Comparison of ENCODE assay signal across 16 cellular contexts in genomic region chr7:121342631-121343030, GRCh38. TPM values are rescaled to one million over a fixed set of nuclear protein-coding genes. Genes with fewer than 3 reads are reported as not detected.
DNase-seq lines count a peak whose midpoint lies in the region; ATAC-seq and TF ChIP-seq lines count a peak whose summit lies in the region.
"Had no signal": no experiment of that assay in that cellular context is flagged by ENCODE, and none has a peak within 500 bp of the region (broad histone marks: within the 10 kb centered on the region; RNA-seq: fewer than 3 reads in every experiment).

No MANE protein-coding gene starts in this region.

- BruUV-seq in IMR-90 (replicated peaks; lab: Mats Ljungman, UMichigan) = no TSS peak

- H3K36me3 Mint-ChIP-seq in stimulated activated effector memory CD8-positive, alpha-beta T cell treated with anti-CD3 and anti-CD28 coated beads, Interleukin-12 subunit alpha, Interleukin-12 subunit beta, amount 100 ng/mL, for 72 hours = peaks cover 57% of the 10 kb centered on the region
- peaks cover 25% of the 10 kb centered on the region for H3K36me3 Mint-ChIP-seq in activated T-cell treated with anti-CD3 and anti-CD28 coated beads, Interleukin-2, amount 50 U/mL, for 4 hours (ENCODE audit: insufficient read depth)

- no peak overlapping the region for H2AFZ ChIP-seq in IMR-90 (replicated peaks; ENCODE audit: low read length, poor library complexity)

- in situ Hi-C loops in IMR-90 (cut with MboI; ENCODE audit: low sequenced_read_pairs) = loop anchor here (25.0 kb wide), 2 partner anchors 205 to 355 kb away; partner anchors contain the start of gene CPED1

- peak overlapping the region in 1 of 2 experiments; percentile 74; a peak in 3 of 4 replicates for H4K8ac ChIP-seq in IMR-90 (ENCODE audit: low read depth in 2 of 2, low read length in 2 of 2)

- no peak for TF ChIP-seq CTCF in IMR-90 (conservative IDR thresholded peaks at IDR 0.05; ENCODE audit: low read depth, low read length)

- peak overlapping the region; percentile 26; the same call in 1 of the 2 replicates for H4K5ac ChIP-seq in IMR-90 (ENCODE audit: low read depth, low read length)

- peak overlapping the region; percentile 38; the same call in 1 of the 2 replicates for H3K18ac ChIP-seq in IMR-90 (ENCODE audit: low read depth, low read length)

- peak overlapping the region in 1 of 11 experiments; percentile 2; a peak in 1 of 22 replicates for H3K9ac ChIP-seq in BLaER1 treated with 17β-estradiol and CSF1 and Interleukin-3, amounts not matched to agents 10 nM and 100 nM
- H3K9ac ChIP-seq in IMR-90 (ENCODE audit: low read depth, low read length) = no peak overlapping the region

- no peaks in the 10 kb centered on the region for H3K9me3 ChIP-seq in BLaER1 treated with 17β-estradiol and CSF1 and Interleukin-3, amounts not matched to agents 10 nM and 100 nM (replicated peaks in 1 of 11)
- H3K9me3 ChIP-seq in IMR-90 (ENCODE audit: control insufficient read depth, insufficient read depth, low read length) = no peaks in the 10 kb centered on the region
- H3K9me3 ChIP-seq: BE2C, Caco-2 had no signal

- H2AK9ac ChIP-seq in IMR-90 (replicated peaks; ENCODE audit: low read depth, low read length, poor library complexity) = no peak overlapping the region

- POLR2A ChIA-PET in IMR-90 (lab: Charles Lee; ENCODE audit: unreplicated experiment) = no interaction called here

- peaks cover 16 to 59% (median 47%) of the 10 kb centered on the region in 10 experiments; a peak in 19 of 20 replicates for H3K4me1 ChIP-seq in BLaER1 treated with 17β-estradiol and CSF1 and Interleukin-3, amounts not matched to agents 10 nM and 100 nM
- peaks cover 8% of the 10 kb centered on the region for H3K4me1 ChIP-seq in IMR-90 (ENCODE audit: control insufficient read depth, insufficient read depth, low read length)
- H3K4me1 ChIP-seq: BE2C, Caco-2 had no signal

- H3K9me1 ChIP-seq in IMR-90 (ENCODE audit: insufficient read depth, low read length) = peaks cover 18% of the 10 kb centered on the region

- TF ChIP-seq RAD21 in IMR-90 (IDR thresholded peaks at IDR 0.05; ENCODE audit: low read length) = no peak

- dilution Hi-C loops in IMR-90 (cut with HindIII; ENCODE audit: low sequenced_read_pairs, unreplicated experiment) = no loop called here

- H2BK20ac ChIP-seq in IMR-90 (ENCODE audit: low read depth, low read length) = peak overlapping the region; percentile 51

- peaks cover 6% of the 10 kb centered on the region for H3K4me1 Mint-ChIP-seq in stimulated activated effector memory CD8-positive, alpha-beta T cell treated with anti-CD3 and anti-CD28 coated beads, Interleukin-12 subunit alpha, Interleukin-12 subunit beta, amount 100 ng/mL, for 72 hours
- no peaks in the 10 kb centered on the region for H3K4me1 Mint-ChIP-seq in activated T-cell treated with anti-CD3 and anti-CD28 coated beads, Interleukin-2, amount 50 U/mL, for 4 hours (ENCODE audit: low read depth)
- H3K4me1 Mint-ChIP-seq: CD8-positive, alpha-beta memory T cell; H9 had no signal

- peak overlapping the region; percentile 44 for H2BK5ac ChIP-seq in IMR-90 (ENCODE audit: low read depth, low read length, poor library complexity, severe bottlenecking)

- H4K20me1 ChIP-seq in BLaER1 treated with 17β-estradiol and CSF1 and Interleukin-3, amounts not matched to agents 10 nM and 100 nM = peaks cover 0 to 16% (median 0%) of the 10 kb centered on the region in 11 experiments; a peak in 3 of 22 replicates
- no peaks in the 10 kb centered on the region for H4K20me1 ChIP-seq in IMR-90 (ENCODE audit: insufficient read depth, low read length)

- peak overlapping the region; percentile 36; the same call in 1 of the 2 replicates for H4K91ac ChIP-seq in IMR-90 (ENCODE audit: insufficient read depth, low read depth, low read length)

- H3K27ac ChIP-seq in BLaER1 treated with 17β-estradiol and CSF1 and Interleukin-3, amounts not matched to agents 10 nM and 100 nM = peak overlapping the region in 7 of 11 experiments; percentile 1 to 51 (median 37); a peak in 9 of 22 replicates
- peak overlapping the region; percentile 55; the same call in 1 of the 2 replicates for H3K27ac ChIP-seq in IMR-90 (ENCODE audit: insufficient read depth, low read length)

- peak overlapping the region; percentile 3; the same call in 1 of the 2 replicates for H2AK5ac ChIP-seq in IMR-90 (ENCODE audit: low read depth, low read length)

- H3K27me3 ChIP-seq in BLaER1 treated with 17β-estradiol and CSF1 and Interleukin-3, amounts not matched to agents 10 nM and 100 nM = peaks cover 9 to 21% (median 17%) of the 10 kb centered on the region in 11 experiments; a peak in 18 of 22 replicates
- no peaks in the 10 kb centered on the region for H3K27me3 ChIP-seq in IMR-90 (ENCODE audit: control insufficient read depth, insufficient read depth, low read length)

- H3K23ac ChIP-seq in IMR-90 (ENCODE audit: low read depth, low read length) = no peak overlapping the region

- no peak for ATAC-seq in IMR-90 (ENCODE audit: low read depth)
- peak; percentile 80 for ATAC-seq in left lobe of liver
- ATAC-seq in stimulated activated effector memory CD8-positive, alpha-beta T cell treated with anti-CD3 and anti-CD28 coated beads, Interleukin-12 subunit alpha, Interleukin-12 subunit beta, amount 100 ng/mL, for 72 hours = no peak
- no peak for ATAC-seq in activated T-cell treated with anti-CD3 and anti-CD28 coated beads, Interleukin-2, amount 50 U/mL, for 4 hours
- no peak for ATAC-seq in stimulated activated naive CD8-positive, alpha-beta T cell treated with anti-CD3 and anti-CD28 coated beads, Interleukin-15, Interleukin-2, amounts not matched to agents 100 U/mL and 50 U/mL, for 24 hours

- no peak overlapping the region for H3K4me3 ChIP-seq in BLaER1 treated with 17β-estradiol and CSF1 and Interleukin-3, amounts not matched to agents 10 nM and 100 nM
- H3K4me3 ChIP-seq in IMR-90 (ENCODE audit: insufficient read depth, low read depth, low read length) = no peak overlapping the region

- no peak overlapping the region for H3K4me3 Mint-ChIP-seq in stimulated activated effector memory CD8-positive, alpha-beta T cell treated with anti-CD3 and anti-CD28 coated beads, Interleukin-12 subunit alpha, Interleukin-12 subunit beta, amount 100 ng/mL, for 72 hours
- H3K4me3 Mint-ChIP-seq in activated T-cell treated with anti-CD3 and anti-CD28 coated beads, Interleukin-2, amount 50 U/mL, for 4 hours = no peak overlapping the region
- H3K4me3 Mint-ChIP-seq: CD8-positive, alpha-beta memory T cell; H9 had no signal

- H3K14ac ChIP-seq in IMR-90 (replicated peaks; ENCODE audit: low read depth, low read length) = no peak overlapping the region

- CTCF ChIA-PET in IMR-90 (lab: Yijun Ruan, JAX) = no interaction called here

- H3K79me1 ChIP-seq in IMR-90 (ENCODE audit: low read depth in 1 of 2, low read length in 2 of 2) = no peaks in the 10 kb centered on the region

- peak overlapping the region; percentile 20; the same call in 1 of the 2 replicates for H2BK120ac ChIP-seq in IMR-90 (ENCODE audit: low read depth, low read length)

- no peaks in the 10 kb centered on the region for H3K9me3 Mint-ChIP-seq in stimulated activated effector memory CD8-positive, alpha-beta T cell treated with anti-CD3 and anti-CD28 coated beads, Interleukin-12 subunit alpha, Interleukin-12 subunit beta, amount 100 ng/mL, for 72 hours
- H3K9me3 Mint-ChIP-seq in activated T-cell treated with anti-CD3 and anti-CD28 coated beads, Interleukin-2, amount 50 U/mL, for 4 hours = no peaks in the 10 kb centered on the region
- H3K9me3 Mint-ChIP-seq: CD8-positive, alpha-beta memory T cell; H9 had no signal

- intact Hi-C loops in IMR-90 (cut with micrococcal nuclease) = no loop called here

- WGBS in IMR-90 (ENCODE audit: extremely low coverage in 2 of 2, insufficient read length in 1 of 2), 2 experiments = 100% methylated on average over 1 of the region's 4 CpGs; no CpG with 5 or more reads in 1 of the 2 experiments

- DNase-seq in IMR-90 (no peak), left lobe of liver (ENCODE audit: low spot score) (no peak)
- no peak for DNase-seq in stimulated activated effector memory CD8-positive, alpha-beta T cell treated with anti-CD3 and anti-CD28 coated beads, Interleukin-12 subunit alpha, Interleukin-12 subunit beta, amount 100 ng/mL, for 72 hours (ENCODE audit: low spot score in 2 of 2)
- no peak for DNase-seq in effector CD4-positive, alpha-beta T cell
- DNase-seq in activated T-cell treated with anti-CD3 and anti-CD28 coated beads, Interleukin-2, amount 50 U/mL, for 4 hours = no peak
- no peak for DNase-seq in activated T-cell treated with anti-CD3 and anti-CD28 coated beads, Interleukin-2, amount 50 U/mL, for 1 hour
- no peak for DNase-seq in stimulated activated naive CD8-positive, alpha-beta T cell treated with anti-CD3 and anti-CD28 coated beads, Interleukin-15, Interleukin-2, amounts not matched to agents 100 U/mL and 50 U/mL, for 24 hours
- DNase-seq: BE2C; Caco-2; CD8-positive, alpha-beta memory T cell; DND-41; GF-D8; GOT3; H9 had no signal

- peak overlapping the region in 8 of 11 experiments; percentile 3 to 41 (median 15); a peak in 10 of 22 replicates for H3K4me2 ChIP-seq in BLaER1 treated with 17β-estradiol and CSF1 and Interleukin-3, amounts not matched to agents 10 nM and 100 nM
- no peak overlapping the region; the same call in 1 of the 2 replicates for H3K4me2 ChIP-seq in IMR-90 (ENCODE audit: low read depth, low read length)

- no peaks in the 10 kb centered on the region for H3K27me3 Mint-ChIP-seq in activated T-cell treated with anti-CD3 and anti-CD28 coated beads, Interleukin-2, amount 50 U/mL, for 4 hours (ENCODE audit: low read depth)
- H3K27me3 Mint-ChIP-seq: CD8-positive, alpha-beta memory T cell had no signal

- H3K27ac Mint-ChIP-seq in stimulated activated effector memory CD8-positive, alpha-beta T cell treated with anti-CD3 and anti-CD28 coated beads, Interleukin-12 subunit alpha, Interleukin-12 subunit beta, amount 100 ng/mL, for 72 hours = peak overlapping the region; percentile 52

- no peak for TF ChIP-seq POLR2A in IMR-90 (IDR thresholded peaks at IDR 0.05; ENCODE audit: low read depth, low read length)

- H3K36me3 ChIP-seq in BLaER1 treated with 17β-estradiol and CSF1 and Interleukin-3, amounts not matched to agents 10 nM and 100 nM = peaks cover 14 to 62% (median 40%) of the 10 kb centered on the region in 11 experiments; a peak in 20 of 22 replicates
- peaks cover 8% of the 10 kb centered on the region for H3K36me3 ChIP-seq in IMR-90 (ENCODE audit: control insufficient read depth, insufficient read depth, low read length)
- H3K36me3 ChIP-seq: BE2C had no signal

- H3K56ac ChIP-seq in IMR-90 (ENCODE audit: extremely low read depth, insufficient read depth, low read length) = no peak overlapping the region

- peak overlapping the region; percentile 86; the same call in 2 of the 3 replicates for H2BK15ac ChIP-seq in IMR-90 (ENCODE audit: low read depth, low read length)

- H3K4ac ChIP-seq in IMR-90 (ENCODE audit: low read depth, low read length) = peak overlapping the region; percentile 28; the same call in 1 of the 2 replicates

RNA-seq across cellular contexts. Expression of gene WNT16, which starts 13.8 kb away (rescaled TPM):
- total RNA-seq in IMR-90 (2012; rRNA removed) (1.1 and 1.7 TPM in 2 replicates), left lobe of liver (not detected)
- polyA plus RNA-seq in IMR-90 (2012; rRNA removed) = 0.68 and 0.95 TPM in 2 replicates
- 0.22 and 0.25 TPM in 2 replicates for polyA plus RNA-seq in IMR-90 (2012; cell fraction: cytosol; rRNA removed)
- polyA plus RNA-seq in IMR-90 (2012; cell fraction: nucleus; rRNA removed; ENCODE audit: low replicate concordance) = 0.18 and 0.41 TPM in 2 replicates
- under 1 TPM in 2 of 3 donors, not detected in 1; 0.16 to 0.23 TPM for total RNA-seq in activated T-cell treated with anti-CD3 and anti-CD28 coated beads, Interleukin-2, amount 50 U/mL, for 4 hours
- total RNA-seq: Caco-2, H9, HT1080 had no signal
- polyA plus RNA-seq: CD8-positive, alpha-beta memory T cell had no signal

RNA-seq across cellular contexts. Expression of gene FAM3C, which starts 53.5 kb away (rescaled TPM):
- total RNA-seq in IMR-90 (2012; rRNA removed) = 11.5 and 35.0 TPM in 2 replicates
- 33.9 and 45.8 TPM in 2 replicates for polyA plus RNA-seq in IMR-90 (2012; rRNA removed)
- 10.7 and 13.2 TPM in 2 replicates for polyA plus RNA-seq in IMR-90 (2012; cell fraction: cytosol; rRNA removed)
- polyA plus RNA-seq in IMR-90 (2012; cell fraction: nucleus; rRNA removed; ENCODE audit: low replicate concordance) = 2.5 and 27.8 TPM in 2 replicates
- 18.3 TPM for total RNA-seq in left lobe of liver
- total RNA-seq in activated T-cell treated with anti-CD3 and anti-CD28 coated beads, Interleukin-2, amount 50 U/mL, for 4 hours = 10 to 100 TPM; 32.9 to 33.5 (median 33.1) TPM
